8 cellular contexts compared by ENCODE assay signal in the genomic region with DNA sequence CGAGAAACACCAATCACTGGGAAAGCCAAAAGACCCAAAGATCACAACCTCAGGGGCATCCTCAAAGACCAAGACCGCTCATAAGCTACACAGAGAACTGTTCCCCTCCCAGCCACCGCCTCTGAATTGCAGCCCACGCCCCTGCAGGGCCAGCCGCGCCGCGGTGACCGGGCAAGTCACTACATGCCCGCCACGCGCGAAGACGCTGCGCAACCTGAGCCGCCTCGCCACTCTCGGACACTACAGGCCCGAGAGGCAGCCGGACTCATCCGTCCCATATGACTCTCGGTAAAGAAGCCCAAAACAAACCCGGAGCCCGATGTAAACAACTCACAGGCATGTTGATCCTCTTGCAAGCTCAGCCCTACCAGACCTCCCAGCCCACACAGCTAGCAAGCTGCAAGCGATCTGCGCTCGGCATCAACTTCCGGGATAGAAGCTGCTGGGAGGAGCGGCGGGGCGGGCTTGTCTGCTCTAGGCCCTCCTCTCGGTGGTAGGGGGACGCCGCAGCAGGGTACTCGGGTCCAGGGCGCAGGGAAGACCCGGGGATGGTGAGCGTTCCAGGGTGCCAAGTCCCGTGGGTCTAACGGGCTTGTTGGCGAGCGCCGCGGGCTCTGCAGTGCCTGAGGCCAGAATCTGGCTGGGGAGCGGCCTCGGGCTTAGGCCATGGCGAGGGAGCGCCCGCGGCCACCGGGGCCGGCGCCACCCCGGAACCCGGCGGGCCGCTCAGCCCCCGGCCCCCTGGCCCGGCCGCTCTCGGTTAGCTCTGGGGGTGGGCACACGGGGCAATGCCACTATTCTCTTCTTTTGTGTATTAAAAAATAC. TPM values are rescaled to one million over a fixed set of nuclear protein-coding genes. Genes with fewer than 3 reads are reported as not detected.
DNase-seq lines count a peak whose midpoint lies in the region; ATAC-seq, FAIRE-seq and TF ChIP-seq lines count a peak whose summit lies in the region.

Gene RPS27L, minus strand, starts transcription at position 412 of the 825 bp plus-strand sequence. Its CDS starts 72 bp downstream, at position 340.

- no peak for TF ChIP-seq CTCF in kidney (IDR thresholded peaks at IDR 0.05; ENCODE audit: borderline replicate concordance, extremely low read depth, insufficient read depth)

- peak within 1 kb of the TSS; percentile 94 to 98 for H3K27ac ChIP-seq in kidney (ENCODE audit: low read depth in 2 of 2, low read length in 2 of 2)

- peaks cover 0 to 3% of the 10 kb centered on the region in 2 donors for H3K4me1 ChIP-seq in kidney (ENCODE audit: control insufficient read depth in 1 of 2, insufficient read depth in 1 of 2, low read depth in 1 of 2, low read length in 2 of 2)

- no peak for FAIRE-seq in kidney (lab: Jason Lieb, UNC)

- peak within 1 kb of the TSS; percentile 85 to 93 for H3K4me3 ChIP-seq in kidney (ENCODE audit: low read length in 2 of 2)

- DNase-seq in AG20443 (ENCODE audit: low spot score), result peak; percentile 91
- peak; percentile 82 for DNase-seq in NCI-H460 (ENCODE audit: extremely low read depth, low read depth)
- peak; percentile 87 for DNase-seq in activated CD4-positive, CD25-positive, alpha-beta regulatory T cell treated with anti-CD3 and anti-CD28 coated beads, Interleukin-2, amount 50 U/mL, for 72 hours
- peak; percentile 94 for DNase-seq in cerebellar cortex (ENCODE audit: low spot score)
- peak; percentile 98 for DNase-seq in kidney
- DNase-seq in stimulated activated CD4-positive, alpha-beta T cell treated with anti-CD3 and anti-CD28 coated beads, Interleukin-15, amount 100 ng/mL, for 1 hour (ENCODE audit: low read depth in 1 of 2, low spot score in 1 of 2), result peak; percentile 66 to 78

- intact Hi-C loops in kidney (cut with DNase I), result no loop called here

- TF ChIP-seq POLR2A in GM19099 (IDR thresholded peaks at IDR 0.05; ENCODE audit: extremely low read depth, insufficient read length, low read depth), result peak; percentile 97

- no peaks in the 10 kb centered on the region for H3K9me3 ChIP-seq in kidney (ENCODE audit: control insufficient read depth in 1 of 2, low read length in 2 of 2)

- peak; percentile 83 for ATAC-seq in HG03378 (IDR thresholded peaks at IDR 0.05; ENCODE audit: unreplicated experiment)

- H3K9ac ChIP-seq in kidney (ENCODE audit: low read length in 2 of 2), result peak within 1 kb of the TSS; percentile 84 to 93

- peaks cover 2 to 6% of the 10 kb centered on the region in 2 donors for H3K36me3 ChIP-seq in kidney (ENCODE audit: control insufficient read depth in 1 of 2, insufficient read depth in 2 of 2, low read length in 2 of 2)

RNA-seq across cellular contexts. Expression of gene RPS27L, which starts in this region (rescaled TPM):
- total RNA-seq in NCI-H460 (2014; rRNA removed; shearing (Covaris generic)), result 298 and 356 TPM in 2 replicates
- 19.2 and 23.2 TPM in 2 replicates for polyA plus RNA-seq in NCI-H460 (2014; cell fraction: nucleus; rRNA removed)
- 120 TPM for total RNA-seq in kidney
- polyA plus RNA-seq in kidney (ENCODE audit: insufficient read depth, low read depth, low replicate concordance), result 372 TPM

Comparison
In these comparisons a context has a peak if more than half of its experiments do, and no peak if none do; other contexts are left out.
1. Peak in every context shown above with its lines: DNase-seq, ATAC-seq, H3K4me3 ChIP-seq and H3K27ac ChIP-seq.